13 cellular contexts compared by ENCODE assay signal in the genomic region with DNA sequence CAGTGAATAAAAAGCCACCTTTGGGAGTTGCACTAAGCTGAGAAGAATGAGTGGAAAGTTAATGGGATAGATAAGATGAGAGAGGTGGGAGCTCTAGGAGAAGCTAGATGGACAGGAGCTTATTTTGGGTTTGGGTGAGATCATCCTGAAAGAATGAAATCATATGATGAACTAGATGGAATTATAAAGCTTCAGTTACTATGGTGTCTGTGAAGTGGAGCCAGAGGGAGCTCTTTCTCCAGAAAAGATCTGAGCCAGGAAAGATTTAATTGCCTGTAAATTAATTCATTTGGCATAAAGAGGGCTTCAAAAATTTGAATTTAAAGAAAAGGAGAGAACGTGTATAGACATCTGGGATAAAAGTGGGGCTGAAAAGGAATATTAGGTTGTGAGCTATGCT. TPM values are rescaled to one million over a fixed set of nuclear protein-coding genes. Genes with fewer than 3 reads are reported as not detected.
DNase-seq lines count a peak whose midpoint lies in the region; ATAC-seq, FAIRE-seq and TF ChIP-seq lines count a peak whose summit lies in the region.
"Had no signal": no experiment of that assay in that cellular context is flagged by ENCODE, and none has a peak within 500 bp of the region (broad histone marks: within the 10 kb centered on the region; RNA-seq: fewer than 3 reads in every experiment).

No MANE protein-coding gene starts in this region.

- H3K4me1 ChIP-seq in A673 (ENCODE audit: insufficient read depth, low read length, poor library complexity, severe bottlenecking): no peaks in the 10 kb centered on the region
- H3K4me1 ChIP-seq: body of pancreas had no signal

- ATAC-seq in activated naive CD8-positive, alpha-beta T cell treated with anti-CD3 and anti-CD28 coated beads, Interleukin-2, amount 50 U/mL, for 24 hours: no peak
- ATAC-seq in GM19395 (IDR thresholded peaks at IDR 0.05; ENCODE audit: unreplicated experiment) (no peak), HG02973 (IDR thresholded peaks at IDR 0.05; ENCODE audit: unreplicated experiment) (no peak), GM18498 (IDR thresholded peaks at IDR 0.05; ENCODE audit: unreplicated experiment) (no peak)
- ATAC-seq: body of pancreas had no signal

- no peaks in the 10 kb centered on the region for H3K27me3 Mint-ChIP-seq in activated naive CD8-positive, alpha-beta T cell treated with anti-CD3 and anti-CD28 coated beads, Interleukin-2, amount 50 U/mL, for 24 hours

- no TSS peak for BruUV-seq in A673 (replicated peaks; lab: Mats Ljungman, UMichigan)

- H3K9me3 ChIP-seq in A673 (ENCODE audit: low read depth, low read length, poor library complexity, severe bottlenecking): no peaks in the 10 kb centered on the region
- H3K9me3 ChIP-seq: body of pancreas had no signal

- H3K27ac Mint-ChIP-seq in activated naive CD8-positive, alpha-beta T cell treated with anti-CD3 and anti-CD28 coated beads, Interleukin-2, amount 50 U/mL, for 24 hours: peak overlapping the region; percentile 15

- no peaks in the 10 kb centered on the region for H3K36me3 ChIP-seq in A673 (ENCODE audit: insufficient read depth, low read length, poor library complexity, severe bottlenecking)

- 0 out of 2 replicates have a peak, but pooled peaks have one; percentile 14 for TF ChIP-seq CTCF in A673 (conservative IDR thresholded peaks at IDR 0.05; ENCODE audit: low read depth, low read length)

- DNase-seq in A673 (ENCODE audit: low spot score) (no peak), GM03348 (ENCODE audit: low spot score) (peak; percentile 11), inferior parietal cortex (ENCODE audit: extremely low spot score) (peak; percentile 50), urothelium cell line (ENCODE audit: low spot score) (no peak)
- no peak for DNase-seq in activated naive CD8-positive, alpha-beta T cell treated with anti-CD3 and anti-CD28 coated beads, Interleukin-2, amount 50 U/mL, for 24 hours
- DNase-seq: body of pancreas; CD8-positive, alpha-beta memory T cell; KBM-7; kidney; stimulated activated CD4-positive, alpha-beta T cell treated with anti-CD3 and anti-CD28 coated beads, Interleukin-15, amount 100 ng/mL, for 24 hours had no signal

- H3K4me1 Mint-ChIP-seq in activated naive CD8-positive, alpha-beta T cell treated with anti-CD3 and anti-CD28 coated beads, Interleukin-2, amount 50 U/mL, for 24 hours: peaks cover 18% of the 10 kb centered on the region

- peaks cover 8% of the 10 kb centered on the region for H3K27me3 ChIP-seq in A673 (replicated peaks; ENCODE audit: insufficient read depth, low read depth, low read length, poor library complexity)
- H3K27me3 ChIP-seq: body of pancreas had no signal

- H3K9me3 Mint-ChIP-seq in activated naive CD8-positive, alpha-beta T cell treated with anti-CD3 and anti-CD28 coated beads, Interleukin-2, amount 50 U/mL, for 24 hours: peaks cover 9% of the 10 kb centered on the region

- H3K4me3 Mint-ChIP-seq in activated naive CD8-positive, alpha-beta T cell treated with anti-CD3 and anti-CD28 coated beads, Interleukin-2, amount 50 U/mL, for 24 hours: no peak overlapping the region
- H3K4me3 Mint-ChIP-seq: CD8-positive, alpha-beta memory T cell had no signal

- POLR2A ChIA-PET in A673 (lab: Charles Lee; ENCODE audit: low non-redundant PET): no interaction called here

- CTCF ChIA-PET in A673 (lab: Charles Lee): no interaction called here

- H3K4me3 ChIP-seq in A673 (ENCODE audit: low read depth, low read length, poor library complexity, severe bottlenecking): no peak overlapping the region
- H3K4me3 ChIP-seq: body of pancreas had no signal

- FAIRE-seq in urothelium cell line (lab: Jason Lieb, UNC): no peak
- FAIRE-seq: kidney had no signal

- no peaks in the 10 kb centered on the region for H3K36me3 Mint-ChIP-seq in activated naive CD8-positive, alpha-beta T cell treated with anti-CD3 and anti-CD28 coated beads, Interleukin-2, amount 50 U/mL, for 24 hours (ENCODE audit: low read depth)

- no peak overlapping the region for H3K27ac ChIP-seq in A673 (ENCODE audit: low read depth, low read length, poor library complexity, severe bottlenecking)
- H3K27ac ChIP-seq: body of pancreas had no signal

- intact Hi-C loops in A673 (cut with micrococcal nuclease; ENCODE audit: unreplicated experiment): no loop called here

RNA-seq across cellular contexts. Expression of gene DNAH6, which starts 10.3 kb away (rescaled TPM):
- total RNA-seq in A673 (2021): not detected in 2 replicates

Comparison
In these comparisons a context has a peak if more than half of its experiments do, and no peak if none do; other contexts are left out.
1. DNase-seq: peak in GM03348 (single experiment) and inferior parietal cortex (single experiment); none in A673 (single experiment), activated naive CD8-positive, alpha-beta T cell treated with anti-CD3 and anti-CD28 coated beads, Interleukin-2, amount 50 U/mL, for 24 hours (single experiment) and urothelium cell line (single experiment).